Comparison of ENCODE assay signal across 11 cellular contexts in the genomic region with DNA sequence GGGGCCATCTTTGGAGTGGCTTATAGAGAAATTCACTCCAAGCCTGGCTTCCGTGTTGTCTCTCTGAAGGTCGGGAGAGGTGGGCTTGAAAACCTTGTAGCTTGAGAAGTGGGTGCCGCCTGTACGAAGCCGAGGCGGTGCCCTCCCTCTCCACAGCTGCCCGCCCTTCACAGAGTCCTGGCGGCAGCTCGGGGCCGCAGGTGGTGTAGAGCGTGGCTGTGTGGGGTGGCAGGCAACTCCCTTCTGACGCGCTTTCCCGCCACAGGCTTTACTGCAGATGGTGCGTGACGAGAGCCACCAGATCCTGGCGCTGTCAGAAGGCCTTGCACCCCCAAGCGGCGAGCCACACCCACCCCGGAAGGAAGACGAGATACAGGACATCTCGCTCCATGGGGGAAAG. TPM values are rescaled to one million over a fixed set of nuclear protein-coding genes. Genes with fewer than 3 reads are reported as not detected.
DNase-seq lines count a peak whose midpoint lies in the region; ATAC-seq, FAIRE-seq and TF ChIP-seq lines count a peak whose summit lies in the region.
"Had no signal": no experiment of that assay in that cellular context is flagged by ENCODE, and none has a peak within 500 bp of the region (broad histone marks: within the 10 kb centered on the region; RNA-seq: fewer than 3 reads in every experiment).

No MANE protein-coding gene starts in this region.

- H3K36me3 ChIP-seq in H1 (ENCODE audit: control insufficient read depth in 2 of 4, insufficient read depth in 4 of 4, low read length in 3 of 4), result peaks cover 9 to 28% (median 15%) of the 10 kb centered on the region in 4 experiments
- peaks cover 44% of the 10 kb centered on the region for H3K36me3 ChIP-seq in HAP-1 (replicated peaks)

- H3K27me3 Mint-ChIP-seq in activated CD8-positive, alpha-beta memory T cell treated with anti-CD3 and anti-CD28 coated beads, Interleukin-2, amount 10 ng/mL, durations not matched to agents 7 days and 5 days, result no peaks in the 10 kb centered on the region

- no peak overlapping the region for H2BK15ac ChIP-seq in H1 (ENCODE audit: low read length)

- H3K18ac ChIP-seq in H1 (ENCODE audit: extremely low read depth, low read length), result no peak overlapping the region

- CTCF ChIA-PET in activated CD8-positive, alpha-beta memory T cell treated with anti-CD3 and anti-CD28 coated beads, Interleukin-2, amount 10 ng/mL, durations not matched to agents 7 days and 5 days (lab: Charles Lee), result interaction anchor here (0.9 to 1.9 kb wide), 4 partner anchors 22 to 282 kb away, joined by 3 to 9 read pairs (median 3); partner anchors contain the start of gene DIP2A
- CTCF ChIA-PET in H1 (lab: Charles Lee; ENCODE audit: partially characterized antibody), result interaction anchor here (1.9 to 2.3 kb wide), 2 partner anchors 9 to 13 kb away, joined by 4 to 6 read pairs; no protein-coding TSS in a partner anchor

- no peak overlapping the region for H3K56ac ChIP-seq in H1 (replicated peaks; ENCODE audit: insufficient read length, low read depth, low read length)

- no peak overlapping the region for H3K9ac ChIP-seq in H1 (replicated peaks in 1 of 4; ENCODE audit: extremely low read depth in 1 of 4, low read depth in 3 of 4, low read length in 3 of 4)

- H4K5ac ChIP-seq in H1 (ENCODE audit: insufficient read length, low read depth, low read length), result no peak overlapping the region

- no peaks in the 10 kb centered on the region for H3K27me3 ChIP-seq in H1 (replicated peaks in 1 of 4; ENCODE audit: control insufficient read depth in 3 of 4, extremely low read depth in 1 of 4, insufficient read depth in 3 of 4, low read length in 3 of 4)
- no peaks in the 10 kb centered on the region for H3K27me3 ChIP-seq in HAP-1 (ENCODE audit: low read depth)

- H4K91ac ChIP-seq in H1 (replicated peaks; ENCODE audit: insufficient read length, low read length), result no peak overlapping the region

- no peak for TF ChIP-seq CTCF in H1 (IDR thresholded peaks at IDR 0.05; ENCODE audit: control extremely low read depth in 1 of 3, insufficient read depth in 1 of 3, low read depth in 1 of 3, low read length in 3 of 3)

- ATAC-seq in activated CD8-positive, alpha-beta memory T cell treated with anti-CD3 and anti-CD28 coated beads, Interleukin-2, amount 10 ng/mL, durations not matched to agents 7 days and 5 days, result peak; percentile 79
- no peak for ATAC-seq in GM19397 (IDR thresholded peaks at IDR 0.05; ENCODE audit: unreplicated experiment)

- H3K79me2 ChIP-seq in H1 (ENCODE audit: control insufficient read depth in 1 of 2, insufficient read depth in 2 of 2, low read length in 2 of 2), result no peaks in the 10 kb centered on the region

- POLR2A ChIA-PET in H1 (lab: Charles Lee; ENCODE audit: partially characterized antibody), result interaction anchor here (1.5 to 1.6 kb wide), 2 partner anchors 11 to 14 kb away, joined by 3 to 4 read pairs; no protein-coding TSS in a partner anchor

- 90% methylated on average over 19 of the region's 22 CpGs; no CpG with 5 or more reads in 1 of the 2 experiments for WGBS in H1 (ENCODE audit: extremely low coverage in 1 of 2, insufficient coverage in 1 of 2, insufficient read length in 1 of 2, insufficient replicate concordance in 2 of 2, low coverage in 1 of 2, low lambda C conversion rate in 2 of 2, missing lambda C conversion rate in 1 of 2), 2 experiments

- DNase-seq in NCI-H2029 treated with DMSO at 0.1 percent for 48 hours (lab: John Stamatoyannopoulos, UW) (peak; percentile 10), H1 (ENCODE audit: low read depth in 1 of 2, low spot score in 2 of 2) (no peak), SIG-M5 (lab: John Stamatoyannopoulos, UW) (no peak), OCI-M1 (lab: John Stamatoyannopoulos, UW) (no peak), HAP-1 (ENCODE audit: low spot score in 2 of 2) (no peak)
- DNase-seq in activated CD8-positive, alpha-beta memory T cell treated with anti-CD3 and anti-CD28 coated beads, Interleukin-2, amount 10 ng/mL, durations not matched to agents 7 days and 5 days, result peak; percentile 93
- DNase-seq in stimulated activated CD8-positive, alpha-beta memory T cell treated with anti-CD3 and anti-CD28 coated beads, Interleukin-7, amount 100 ng/mL, for 24 hours (ENCODE audit: low read depth), result peak; percentile 46
- DNase-seq: DMS79 treated with DMSO at 0.1 percent for 48 hours had no signal

- in situ Hi-C loops in HAP-1 (cut with MboI; ENCODE audit: low sequenced_read_pairs), result no loop called here

- H3K4me3 Mint-ChIP-seq in activated CD8-positive, alpha-beta memory T cell treated with anti-CD3 and anti-CD28 coated beads, Interleukin-2, amount 10 ng/mL, durations not matched to agents 7 days and 5 days, result peak overlapping the region; percentile 68

- TF ChIP-seq POLR2A in H1 (IDR thresholded peaks at IDR 0.05; ENCODE audit: control extremely low read depth in 1 of 2, low read depth in 2 of 2, low read length in 2 of 2), result no peak

- H4K8ac ChIP-seq in H1 (ENCODE audit: extremely low read depth, insufficient read depth, low read length), result no peak overlapping the region; the same call in 1 of the 2 replicates

- no peak for TF ChIP-seq RAD21 in H1 (IDR thresholded peaks at IDR 0.05 in 1 of 2, conservative IDR thresholded peaks at IDR 0.05 in 1 of 2; ENCODE audit: low read depth in 2 of 2, low read length in 2 of 2)

- H3K23ac ChIP-seq in H1 (ENCODE audit: insufficient read length), result no peak overlapping the region

- peak overlapping the region; percentile 13; the same call in 1 of the 2 replicates for H2BK20ac ChIP-seq in H1 (ENCODE audit: low read length)

- H3K27ac ChIP-seq in H1 (ENCODE audit: low read depth, low read length), result no peak overlapping the region

- H2AFZ ChIP-seq in H1 (ENCODE audit: low read length), result no peak overlapping the region

- H3K14ac ChIP-seq in H1 (ENCODE audit: insufficient read length), result no peak overlapping the region

- H3K9me3 Mint-ChIP-seq in activated CD8-positive, alpha-beta memory T cell treated with anti-CD3 and anti-CD28 coated beads, Interleukin-2, amount 10 ng/mL, durations not matched to agents 7 days and 5 days (ENCODE audit: low read depth), result no peaks in the 10 kb centered on the region

- 0 out of 2 replicates have a peak, but pooled peaks cover 2% of the 10 kb centered on the region for H3K23me2 ChIP-seq in H1 (ENCODE audit: low read depth, low read length)

- no peak for TF ChIP-seq EP300 in H1 (IDR thresholded peaks at IDR 0.05; ENCODE audit: borderline replicate concordance in 1 of 2, low read depth in 2 of 2, low read length in 2 of 2)

- no peak overlapping the region for H3K4ac ChIP-seq in H1 (replicated peaks; ENCODE audit: insufficient read length, low read depth, low read length)

- H2BK12ac ChIP-seq in H1 (ENCODE audit: low read depth, low read length), result no peak overlapping the region; the same call in 1 of the 2 replicates

- no peak overlapping the region for H2AK5ac ChIP-seq in H1 (ENCODE audit: low read depth, low read length)

- peaks cover 6% of the 10 kb centered on the region for H3K36me3 Mint-ChIP-seq in activated CD8-positive, alpha-beta memory T cell treated with anti-CD3 and anti-CD28 coated beads, Interleukin-2, amount 10 ng/mL, durations not matched to agents 7 days and 5 days

- H3K4me1 Mint-ChIP-seq in activated CD8-positive, alpha-beta memory T cell treated with anti-CD3 and anti-CD28 coated beads, Interleukin-2, amount 10 ng/mL, durations not matched to agents 7 days and 5 days, result peaks cover 35% of the 10 kb centered on the region

- H3K79me1 ChIP-seq in H1 (ENCODE audit: low read depth, low read length), result no peaks in the 10 kb centered on the region

- no peaks in the 10 kb centered on the region for H4K20me1 ChIP-seq in H1 (replicated peaks in 1 of 2; ENCODE audit: control insufficient read depth in 1 of 2, insufficient read depth in 2 of 2, low read length in 2 of 2)

- peak overlapping the region; percentile 40; the same call in 1 of the 2 replicates for H2BK5ac ChIP-seq in H1 (ENCODE audit: low read depth, low read length)

- no peak overlapping the region for H3K4me3 ChIP-seq in H1 (ENCODE audit: extremely low read depth in 1 of 4, insufficient read depth in 2 of 4, low read depth in 3 of 4, low read length in 4 of 4)
- H3K4me3 ChIP-seq in HAP-1, result no peak overlapping the region
- H3K4me3 ChIP-seq: skin epidermis had no signal

- H3K9me3 ChIP-seq in H1 (ENCODE audit: insufficient read depth in 2 of 2, low read depth in 1 of 2, low read length in 1 of 2) (no peaks in the 10 kb centered on the region), HAP-1 (no peaks in the 10 kb centered on the region)

- H3K4me1 ChIP-seq in H1 (replicated peaks in 1 of 4; ENCODE audit: control insufficient read depth in 3 of 4, insufficient read depth in 4 of 4, low read length in 3 of 4) (peaks cover 0 to 16% (median 6%) of the 10 kb centered on the region in 4 experiments; a peak in 5 of 7 replicates), HAP-1 (no peaks in the 10 kb centered on the region)

- H3K4me2 ChIP-seq in H1 (ENCODE audit: insufficient read depth in 1 of 2, low read depth in 2 of 2, low read length in 2 of 2), result no peak overlapping the region

- FAIRE-seq in H1 (lab: Jason Lieb, UNC), result no peak
- FAIRE-seq: colon had no signal

- no peak overlapping the region for H2BK120ac ChIP-seq in H1 (replicated peaks; ENCODE audit: low read depth, low read length)

- H3K27ac Mint-ChIP-seq in activated CD8-positive, alpha-beta memory T cell treated with anti-CD3 and anti-CD28 coated beads, Interleukin-2, amount 10 ng/mL, durations not matched to agents 7 days and 5 days, result peak overlapping the region; percentile 99

RNA-seq across cellular contexts. Expression of gene DIP2A, which starts 33.1 kb away (rescaled TPM):
- total RNA-seq in activated CD8-positive, alpha-beta memory T cell treated with anti-CD3 and anti-CD28 coated beads, Interleukin-2, amount 10 ng/mL, durations not matched to agents 7 days and 5 days, result 10 to 100 TPM; 43.4 to 70.4 TPM
- total RNA-seq in H1 (2021; fragmentation: NEBNext Ultra II Directional; extraction: Animal tissue kit (Norgen Biotek cat#: 25700)), result 24.4 and 27.1 TPM in 2 replicates
- 16.0 and 23.2 TPM in 2 replicates for polyA plus RNA-seq in H1 (2011; rRNA removed)
- 26.8 TPM for polyA plus RNA-seq in H1 (2011; cell fraction: cytosol; rRNA removed)
- 86.2 TPM for polyA plus RNA-seq in H1 (2011; cell fraction: nucleus; rRNA removed)
- polyA plus RNA-seq in H1 (2012, experiment 1 of 2), result 17.7 to 23.0 TPM (median 21.3 TPM) in 4 replicates
- polyA plus RNA-seq in H1 (2012, experiment 2 of 2), result 5.8 TPM
- polyA plus RNA-seq in H1 (2013, experiment 1 of 2), result 11.7 TPM
- 10.8 TPM for polyA plus RNA-seq in H1 (2013, experiment 2 of 2)
- polyA minus RNA-seq in H1 (2011; rRNA and poly(A)+ RNA removed), result 35.7 and 43.9 TPM in 2 replicates
- polyA minus RNA-seq in H1 (2011; cell fraction: cytosol; rRNA and poly(A)+ RNA removed), result 31.7 TPM
- 62.1 TPM for polyA minus RNA-seq in H1 (2011; cell fraction: nucleus; rRNA and poly(A)+ RNA removed)

Comparison
In these comparisons a context has a peak if more than half of its experiments do, and no peak if none do; other contexts are left out.
1. DNase-seq: peak in NCI-H2029 treated with DMSO at 0.1 percent for 48 hours (single experiment), activated CD8-positive, alpha-beta memory T cell treated with anti-CD3 and anti-CD28 coated beads, Interleukin-2, amount 10 ng/mL, durations not matched to agents 7 days and 5 days (single experiment) and stimulated activated CD8-positive, alpha-beta memory T cell treated with anti-CD3 and anti-CD28 coated beads, Interleukin-7, amount 100 ng/mL, for 24 hours (single experiment); none in H1 (0 of 2), SIG-M5 (single experiment), OCI-M1 (single experiment) and HAP-1 (0 of 2).